In the genomic region with DNA sequence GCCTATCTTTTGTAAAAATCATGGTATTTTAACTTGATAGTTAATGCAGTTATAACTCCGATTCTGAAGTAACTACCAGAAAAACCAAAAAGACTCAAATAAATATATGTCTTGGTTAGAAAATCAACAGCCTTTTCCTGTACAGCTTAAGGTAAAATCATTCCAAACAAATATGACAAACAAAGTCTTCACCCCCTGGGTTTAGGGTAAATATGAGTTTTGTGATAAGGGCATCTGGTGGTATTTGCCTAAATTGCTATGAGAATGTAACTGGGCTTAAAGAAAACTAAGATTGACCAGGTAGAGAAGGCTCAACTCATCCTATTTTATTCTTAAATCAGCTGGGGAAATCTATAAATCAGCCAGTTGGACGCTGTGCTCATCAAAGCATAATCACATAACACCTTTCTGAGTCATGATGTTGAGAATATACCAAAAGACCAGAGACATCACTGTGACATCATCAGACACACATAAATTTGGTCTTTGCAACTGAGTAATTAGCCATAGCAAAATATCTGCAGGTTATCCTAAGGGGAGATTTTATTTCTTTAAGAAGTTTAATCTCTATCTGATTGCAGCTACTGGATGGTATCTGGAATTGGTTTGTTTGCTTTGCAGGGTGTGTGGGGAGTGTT, we compare ENCODE assay signal across 2 cellular contexts.
TF ChIP-seq lines count a peak whose summit lies in the region.

No MANE protein-coding gene starts in this region.

TF ChIP-seq in GM12878, 131 proteins besides CTCF, POLR2A, EP300 and RAD21 (continued from another document):
- TF ChIP-seq, protein P1, sequence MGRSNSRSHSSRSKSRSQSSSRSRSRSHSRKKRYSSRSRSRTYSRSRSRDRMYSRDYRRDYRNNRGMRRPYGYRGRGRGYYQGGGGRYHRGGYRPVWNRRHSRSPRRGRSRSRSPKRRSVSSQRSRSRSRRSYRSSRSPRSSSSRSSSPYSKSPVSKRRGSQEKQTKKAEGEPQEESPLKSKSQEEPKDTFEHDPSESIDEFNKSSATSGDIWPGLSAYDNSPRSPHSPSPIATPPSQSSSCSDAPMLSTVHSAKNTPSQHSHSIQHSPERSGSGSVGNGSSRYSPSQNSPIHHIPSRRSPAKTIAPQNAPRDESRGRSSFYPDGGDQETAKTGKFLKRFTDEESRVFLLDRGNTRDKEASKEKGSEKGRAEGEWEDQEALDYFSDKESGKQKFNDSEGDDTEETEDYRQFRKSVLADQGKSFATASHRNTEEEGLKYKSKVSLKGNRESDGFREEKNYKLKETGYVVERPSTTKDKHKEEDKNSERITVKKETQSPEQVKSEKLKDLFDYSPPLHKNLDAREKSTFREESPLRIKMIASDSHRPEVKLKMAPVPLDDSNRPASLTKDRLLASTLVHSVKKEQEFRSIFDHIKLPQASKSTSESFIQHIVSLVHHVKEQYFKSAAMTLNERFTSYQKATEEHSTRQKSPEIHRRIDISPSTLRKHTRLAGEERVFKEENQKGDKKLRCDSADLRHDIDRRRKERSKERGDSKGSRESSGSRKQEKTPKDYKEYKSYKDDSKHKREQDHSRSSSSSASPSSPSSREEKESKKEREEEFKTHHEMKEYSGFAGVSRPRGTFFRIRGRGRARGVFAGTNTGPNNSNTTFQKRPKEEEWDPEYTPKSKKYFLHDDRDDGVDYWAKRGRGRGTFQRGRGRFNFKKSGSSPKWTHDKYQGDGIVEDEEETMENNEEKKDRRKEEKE (IDR thresholded peaks at IDR 0.05), result no peak
- TF ChIP-seq IRF4 (IDR thresholded peaks at IDR 0.05; ENCODE audit: low read depth, low read length) (no peak), HDGF (IDR thresholded peaks at IDR 0.05) (no peak), LARP7 (IDR thresholded peaks at IDR 0.05) (no peak)

TF ChIP-seq in neural cell, 6 proteins besides CTCF, POLR2A, EP300 and RAD21 (continued from another document):
- TF ChIP-seq, protein P2, sequence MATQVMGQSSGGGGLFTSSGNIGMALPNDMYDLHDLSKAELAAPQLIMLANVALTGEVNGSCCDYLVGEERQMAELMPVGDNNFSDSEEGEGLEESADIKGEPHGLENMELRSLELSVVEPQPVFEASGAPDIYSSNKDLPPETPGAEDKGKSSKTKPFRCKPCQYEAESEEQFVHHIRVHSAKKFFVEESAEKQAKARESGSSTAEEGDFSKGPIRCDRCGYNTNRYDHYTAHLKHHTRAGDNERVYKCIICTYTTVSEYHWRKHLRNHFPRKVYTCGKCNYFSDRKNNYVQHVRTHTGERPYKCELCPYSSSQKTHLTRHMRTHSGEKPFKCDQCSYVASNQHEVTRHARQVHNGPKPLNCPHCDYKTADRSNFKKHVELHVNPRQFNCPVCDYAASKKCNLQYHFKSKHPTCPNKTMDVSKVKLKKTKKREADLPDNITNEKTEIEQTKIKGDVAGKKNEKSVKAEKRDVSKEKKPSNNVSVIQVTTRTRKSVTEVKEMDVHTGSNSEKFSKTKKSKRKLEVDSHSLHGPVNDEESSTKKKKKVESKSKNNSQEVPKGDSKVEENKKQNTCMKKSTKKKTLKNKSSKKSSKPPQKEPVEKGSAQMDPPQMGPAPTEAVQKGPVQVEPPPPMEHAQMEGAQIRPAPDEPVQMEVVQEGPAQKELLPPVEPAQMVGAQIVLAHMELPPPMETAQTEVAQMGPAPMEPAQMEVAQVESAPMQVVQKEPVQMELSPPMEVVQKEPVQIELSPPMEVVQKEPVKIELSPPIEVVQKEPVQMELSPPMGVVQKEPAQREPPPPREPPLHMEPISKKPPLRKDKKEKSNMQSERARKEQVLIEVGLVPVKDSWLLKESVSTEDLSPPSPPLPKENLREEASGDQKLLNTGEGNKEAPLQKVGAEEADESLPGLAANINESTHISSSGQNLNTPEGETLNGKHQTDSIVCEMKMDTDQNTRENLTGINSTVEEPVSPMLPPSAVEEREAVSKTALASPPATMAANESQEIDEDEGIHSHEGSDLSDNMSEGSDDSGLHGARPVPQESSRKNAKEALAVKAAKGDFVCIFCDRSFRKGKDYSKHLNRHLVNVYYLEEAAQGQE (IDR thresholded peaks at IDR 0.05; ENCODE audit: borderline replicate concordance), result no peak
- no peak for TF ChIP-seq EZH2 (IDR thresholded peaks at IDR 0.05; ENCODE audit: borderline replicate concordance, insufficient read depth, low read length, poor library complexity, severe bottlenecking)
- TF ChIP-seq POLR2AphosphoS5 (IDR thresholded peaks at IDR 0.05), result no peak
- TF ChIP-seq TAF1 (IDR thresholded peaks at IDR 0.05; ENCODE audit: low read depth), result no peak
- no peak for TF ChIP-seq SMC3 (conservative IDR thresholded peaks at IDR 0.05; ENCODE audit: poor library complexity)
